21 cellular contexts compared by ENCODE assay signal in the genomic region with DNA sequence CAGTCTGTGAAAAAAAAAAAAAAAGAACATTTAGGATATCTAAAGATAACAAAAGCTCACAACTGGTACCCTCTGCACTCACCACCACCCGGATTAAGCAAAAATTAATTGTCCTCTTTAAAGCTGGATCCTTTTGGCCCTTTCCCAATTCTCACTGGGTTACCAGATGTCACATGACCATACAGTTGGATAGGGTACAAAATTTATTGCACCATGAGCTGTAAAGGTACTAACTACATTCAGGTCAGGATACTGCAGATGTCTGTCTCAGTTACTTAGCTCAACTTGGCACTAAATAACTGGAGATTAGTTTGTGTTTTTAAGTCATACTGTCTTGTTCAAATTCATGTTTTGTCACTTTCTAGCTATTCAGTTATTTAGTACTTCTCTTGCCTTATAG.
DNase-seq lines count a peak whose midpoint lies in the region; ATAC-seq, FAIRE-seq and TF ChIP-seq lines count a peak whose summit lies in the region.
"Had no signal": no experiment of that assay in that cellular context is flagged by ENCODE, and none has a peak within 500 bp of the region (broad histone marks: within the 10 kb centered on the region; RNA-seq: fewer than 3 reads in every experiment).

No MANE protein-coding gene starts in this region.

- H3K27ac ChIP-seq in 22Rv1: peak overlapping the region; percentile 40
- H3K27ac ChIP-seq: uterus had no signal

- DNase-seq in D721Med (ENCODE audit: insufficient read length, low spot score): no peak
- DNase-seq in NCI-H69 (lab: John Stamatoyannopoulos, UW): peak; percentile 84
- DNase-seq in iris pigment epithelial cell (ENCODE audit: low read depth): peak; percentile 46
- no peak for DNase-seq in HT-29 (ENCODE audit: low spot score)
- no peak for DNase-seq in NK-92 treated with Interleukin-12 subunit alpha and Interleukin-12 subunit beta, amount 100 ng/mL, for 24 hours (lab: John Stamatoyannopoulos, UW)
- DNase-seq: activated CD4-positive, alpha-beta T cell treated with anti-CD3 and anti-CD28 coated beads for 36 hours; activated naive CD4-positive, alpha-beta T cell treated with anti-CD3 and anti-CD28 coated beads, Interleukin-2, amount 10 ng/mL, durations not matched to agents 7 days and 5 days; aorta; CD4-positive, alpha-beta memory T cell; hypothalamus; KBM-7; NCI-H774; stimulated activated CD4-positive, alpha-beta T cell treated with anti-CD3 and anti-CD28 coated beads, Interleukin-2, amount 100 ng/mL, for 48 hours; stimulated activated naive B cell treated with anti-CD40 and anti-IgM and Interleukin-4, amounts not matched to agents 10 μg/mL and 1 μg/mL and 100 μg/mL, for 72 hours; T-cell; uterus had no signal

- TF ChIP-seq CTCF in 22Rv1 (IDR thresholded peaks at IDR 0.05) (no peak), D721Med (IDR thresholded peaks at IDR 0.05; ENCODE audit: insufficient read depth, missing control alignments) (no peak)

- FAIRE-seq in D721Med (lab: Jason Lieb, UNC): peak; percentile 75
- FAIRE-seq: frontal cortex, keratinocyte had no signal

- ATAC-seq in GM21717 (IDR thresholded peaks at IDR 0.05; ENCODE audit: unreplicated experiment): no peak
- ATAC-seq: activated CD4-positive, alpha-beta T cell treated with anti-CD3 and anti-CD28 coated beads for 36 hours; Panc1; stimulated activated naive B cell treated with anti-CD40 and anti-IgM and Interleukin-4, amounts not matched to agents 10 μg/mL and 1 μg/mL and 100 μg/mL, for 72 hours; T-cell had no signal

Comparison
In these comparisons a context has a peak if more than half of its experiments do, and no peak if none do; other contexts are left out.
1. DNase-seq: peak in NCI-H69 (single experiment) and iris pigment epithelial cell (single experiment); none in D721Med (single experiment), HT-29 (single experiment) and NK-92 treated with Interleukin-12 subunit alpha and Interleukin-12 subunit beta, amount 100 ng/mL, for 24 hours (single experiment).